ENCODE assay signal across 1 cellular context in genomic region chr1:9593492-9594465, GRCh38.
TF ChIP-seq lines count a peak whose summit lies in the region.

No MANE protein-coding gene starts in this region.

TF ChIP-seq in GM12878, 131 proteins besides CTCF, POLR2A, EP300 and RAD21:
- TF ChIP-seq CEBPZ (IDR thresholded peaks at IDR 0.05; ENCODE audit: low read depth, low read length) (no peak), IRF5 (IDR thresholded peaks at IDR 0.05; ENCODE audit: borderline replicate concordance) (no peak), TCF7 (IDR thresholded peaks at IDR 0.05; ENCODE audit: borderline replicate concordance) (no peak), SPI1 (IDR thresholded peaks at IDR 0.05; ENCODE audit: borderline replicate concordance, insufficient read depth, low read depth, low read length) (peak; percentile 56; the same call in 1 of the 2 replicates), BHLHE40 (IDR thresholded peaks at IDR 0.05; ENCODE audit: borderline replicate concordance in 1 of 2, low read depth in 2 of 2, low read length in 1 of 2) (no peak), NKRF (conservative IDR thresholded peaks at IDR 0.05) (no peak), TCF12 (IDR thresholded peaks at IDR 0.05; ENCODE audit: low read depth, low read length) (no peak), CHD1 (IDR thresholded peaks at IDR 0.05; ENCODE audit: low read depth, low read length) (no peak), SIX5 (IDR thresholded peaks at IDR 0.05; ENCODE audit: low read depth, low read length, severe bottlenecking) (no peak), BCLAF1 (IDR thresholded peaks at IDR 0.05) (no peak), RFX5 (IDR thresholded peaks at IDR 0.05; ENCODE audit: low read depth, low read length) (peak; percentile 79), ATF3 (IDR thresholded peaks at IDR 0.05; ENCODE audit: borderline replicate concordance, extremely low read depth, low read depth, low read length) (no peak), NBN (IDR thresholded peaks at IDR 0.05) (no peak), PKNOX1 (IDR thresholded peaks at IDR 0.05) (peak; percentile 82), POLR2AphosphoS5 (IDR thresholded peaks at IDR 0.05; ENCODE audit: low read length) (no peak), RBBP5 (conservative IDR thresholded peaks at IDR 0.05) (no peak), EZH2 (IDR thresholded peaks at IDR 0.05; ENCODE audit: borderline replicate concordance, control insufficient read depth, low read depth, low read length) (no peak), ELK1 (IDR thresholded peaks at IDR 0.05; ENCODE audit: low read depth, low read length) (no peak), KAT2A (conservative IDR thresholded peaks at IDR 0.05; ENCODE audit: control insufficient read depth, low read depth, low read length) (no peak), IKZF2 (IDR thresholded peaks at IDR 0.05) (no peak; a peak in 1 of 4 replicates), MYC (IDR thresholded peaks at IDR 0.05; ENCODE audit: insufficient read depth, insufficient read length, insufficient replicate concordance, low read length, severe bottlenecking) (no peak), BCL11A (IDR thresholded peaks at IDR 0.05; ENCODE audit: low read depth, low read length) (no peak), SREBF2 (IDR thresholded peaks at IDR 0.05; ENCODE audit: low read length) (no peak), ZBTB40 (IDR thresholded peaks at IDR 0.05; ENCODE audit: borderline replicate concordance) (no peak), SMARCA5 (IDR thresholded peaks at IDR 0.05) (no peak), STAT3 (IDR thresholded peaks at IDR 0.05; ENCODE audit: low read depth, low read length) (no peak), NRF1 (conservative IDR thresholded peaks at IDR 0.05; ENCODE audit: low read depth, low read length) (no peak), SIN3A (IDR thresholded peaks at IDR 0.05; ENCODE audit: low read depth, low read length) (peak; percentile 28), ZBED1 (IDR thresholded peaks at IDR 0.05; ENCODE audit: borderline replicate concordance) (no peak), EGR1 (IDR thresholded peaks at IDR 0.05; ENCODE audit: borderline replicate concordance in 1 of 2, low read depth in 2 of 2, low read length in 2 of 2) (no peak), ZSCAN29 (IDR thresholded peaks at IDR 0.05) (no peak), MXI1 (IDR thresholded peaks at IDR 0.05; ENCODE audit: low read depth, low read length) (0 out of 2 replicates have a peak, but pooled peaks have one; percentile 38), REST (IDR thresholded peaks at IDR 0.05; ENCODE audit: low read depth, low read length) (peak; percentile 72; the same call in 1 of the 2 replicates)
TF ChIP-seq in GM12878: peak in this region for 6.
